ENCODE assay signal across 1 cellular context in the genomic region with DNA sequence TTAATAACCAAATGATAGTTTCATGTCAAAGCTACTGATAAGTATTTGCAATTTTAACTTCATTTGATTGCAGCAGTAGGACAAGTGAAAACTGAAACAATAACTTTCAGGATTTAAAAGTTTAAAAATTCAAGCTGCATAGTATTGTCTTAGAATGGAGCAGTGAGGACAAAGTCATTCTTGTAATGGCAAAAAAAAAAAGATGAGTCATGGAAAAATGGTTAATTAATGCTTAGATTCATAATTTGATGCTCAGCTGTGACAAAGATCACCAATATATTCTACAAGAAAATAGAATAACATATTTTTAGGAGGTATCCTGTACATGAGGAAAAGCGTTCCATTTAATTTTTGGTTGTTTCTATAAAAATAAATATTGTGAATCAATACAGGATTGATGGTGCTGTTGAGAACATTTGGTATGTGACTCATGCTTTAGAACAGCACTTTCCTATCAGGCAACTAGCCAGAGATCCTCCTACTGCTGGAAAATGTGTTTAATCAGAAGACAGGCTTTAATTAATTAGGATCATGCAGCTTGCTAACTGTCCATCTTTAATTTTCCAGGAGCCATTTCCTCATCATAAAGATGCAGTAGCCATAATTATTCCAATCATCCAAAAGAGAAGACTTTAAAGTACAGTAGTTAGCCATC.
TF ChIP-seq lines count a peak whose summit lies in the region.

No MANE protein-coding gene starts in this region.

TF ChIP-seq in WTC11, 78 proteins besides CTCF, POLR2A, EP300 and RAD21 (continued from another document):
- TF ChIP-seq, protein P1, sequence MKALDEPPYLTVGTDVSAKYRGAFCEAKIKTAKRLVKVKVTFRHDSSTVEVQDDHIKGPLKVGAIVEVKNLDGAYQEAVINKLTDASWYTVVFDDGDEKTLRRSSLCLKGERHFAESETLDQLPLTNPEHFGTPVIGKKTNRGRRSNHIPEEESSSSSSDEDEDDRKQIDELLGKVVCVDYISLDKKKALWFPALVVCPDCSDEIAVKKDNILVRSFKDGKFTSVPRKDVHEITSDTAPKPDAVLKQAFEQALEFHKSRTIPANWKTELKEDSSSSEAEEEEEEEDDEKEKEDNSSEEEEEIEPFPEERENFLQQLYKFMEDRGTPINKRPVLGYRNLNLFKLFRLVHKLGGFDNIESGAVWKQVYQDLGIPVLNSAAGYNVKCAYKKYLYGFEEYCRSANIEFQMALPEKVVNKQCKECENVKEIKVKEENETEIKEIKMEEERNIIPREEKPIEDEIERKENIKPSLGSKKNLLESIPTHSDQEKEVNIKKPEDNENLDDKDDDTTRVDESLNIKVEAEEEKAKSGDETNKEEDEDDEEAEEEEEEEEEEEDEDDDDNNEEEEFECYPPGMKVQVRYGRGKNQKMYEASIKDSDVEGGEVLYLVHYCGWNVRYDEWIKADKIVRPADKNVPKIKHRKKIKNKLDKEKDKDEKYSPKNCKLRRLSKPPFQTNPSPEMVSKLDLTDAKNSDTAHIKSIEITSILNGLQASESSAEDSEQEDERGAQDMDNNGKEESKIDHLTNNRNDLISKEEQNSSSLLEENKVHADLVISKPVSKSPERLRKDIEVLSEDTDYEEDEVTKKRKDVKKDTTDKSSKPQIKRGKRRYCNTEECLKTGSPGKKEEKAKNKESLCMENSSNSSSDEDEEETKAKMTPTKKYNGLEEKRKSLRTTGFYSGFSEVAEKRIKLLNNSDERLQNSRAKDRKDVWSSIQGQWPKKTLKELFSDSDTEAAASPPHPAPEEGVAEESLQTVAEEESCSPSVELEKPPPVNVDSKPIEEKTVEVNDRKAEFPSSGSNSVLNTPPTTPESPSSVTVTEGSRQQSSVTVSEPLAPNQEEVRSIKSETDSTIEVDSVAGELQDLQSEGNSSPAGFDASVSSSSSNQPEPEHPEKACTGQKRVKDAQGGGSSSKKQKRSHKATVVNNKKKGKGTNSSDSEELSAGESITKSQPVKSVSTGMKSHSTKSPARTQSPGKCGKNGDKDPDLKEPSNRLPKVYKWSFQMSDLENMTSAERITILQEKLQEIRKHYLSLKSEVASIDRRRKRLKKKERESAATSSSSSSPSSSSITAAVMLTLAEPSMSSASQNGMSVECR (CRISPR knock-in tag; IDR thresholded peaks at IDR 0.05; ENCODE audit: borderline replicate concordance) = no peak
- TF ChIP-seq, protein P2, sequence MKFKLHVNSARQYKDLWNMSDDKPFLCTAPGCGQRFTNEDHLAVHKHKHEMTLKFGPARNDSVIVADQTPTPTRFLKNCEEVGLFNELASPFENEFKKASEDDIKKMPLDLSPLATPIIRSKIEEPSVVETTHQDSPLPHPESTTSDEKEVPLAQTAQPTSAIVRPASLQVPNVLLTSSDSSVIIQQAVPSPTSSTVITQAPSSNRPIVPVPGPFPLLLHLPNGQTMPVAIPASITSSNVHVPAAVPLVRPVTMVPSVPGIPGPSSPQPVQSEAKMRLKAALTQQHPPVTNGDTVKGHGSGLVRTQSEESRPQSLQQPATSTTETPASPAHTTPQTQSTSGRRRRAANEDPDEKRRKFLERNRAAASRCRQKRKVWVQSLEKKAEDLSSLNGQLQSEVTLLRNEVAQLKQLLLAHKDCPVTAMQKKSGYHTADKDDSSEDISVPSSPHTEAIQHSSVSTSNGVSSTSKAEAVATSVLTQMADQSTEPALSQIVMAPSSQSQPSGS (CRISPR knock-in tag; IDR thresholded peaks at IDR 0.05; ENCODE audit: borderline replicate concordance, low read depth) = no peak
- TF ChIP-seq RELA (CRISPR knock-in tag; IDR thresholded peaks at IDR 0.05; ENCODE audit: borderline replicate concordance) (no peak), ZNF317 (CRISPR knock-in tag; IDR thresholded peaks at IDR 0.05; ENCODE audit: borderline replicate concordance, low read depth) (no peak), ZBTB21 (CRISPR knock-in tag; IDR thresholded peaks at IDR 0.05; ENCODE audit: borderline replicate concordance) (no peak), TCF7 (CRISPR knock-in tag; IDR thresholded peaks at IDR 0.05; ENCODE audit: low read depth) (no peak), MYBL2 (CRISPR knock-in tag; IDR thresholded peaks at IDR 0.05) (no peak)
